In the genomic region with DNA sequence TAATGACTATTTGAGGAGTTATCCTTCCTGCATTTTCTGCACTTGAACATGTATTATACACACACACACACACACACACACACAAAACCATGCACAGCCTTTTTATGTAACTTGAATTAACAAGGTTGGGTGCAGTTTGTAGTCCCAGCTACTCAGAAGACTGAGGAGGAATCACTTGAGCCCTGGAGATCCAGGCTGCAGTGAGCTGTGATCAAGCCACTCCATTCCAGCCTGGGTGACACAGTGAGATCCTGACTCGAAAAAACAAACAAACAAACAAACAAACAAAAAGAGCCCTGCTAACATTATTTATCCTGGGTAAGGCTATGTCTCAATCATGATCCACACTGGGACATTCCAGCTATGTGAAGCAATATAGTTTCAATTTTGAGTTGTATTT, we compare ENCODE assay signal across 1 cellular context.
TF ChIP-seq lines count a peak whose summit lies in the region.

No MANE protein-coding gene starts in this region.

TF ChIP-seq in A549, 52 proteins besides CTCF, POLR2A, EP300 and RAD21 (continued from another document):
- TF ChIP-seq, protein P1, sequence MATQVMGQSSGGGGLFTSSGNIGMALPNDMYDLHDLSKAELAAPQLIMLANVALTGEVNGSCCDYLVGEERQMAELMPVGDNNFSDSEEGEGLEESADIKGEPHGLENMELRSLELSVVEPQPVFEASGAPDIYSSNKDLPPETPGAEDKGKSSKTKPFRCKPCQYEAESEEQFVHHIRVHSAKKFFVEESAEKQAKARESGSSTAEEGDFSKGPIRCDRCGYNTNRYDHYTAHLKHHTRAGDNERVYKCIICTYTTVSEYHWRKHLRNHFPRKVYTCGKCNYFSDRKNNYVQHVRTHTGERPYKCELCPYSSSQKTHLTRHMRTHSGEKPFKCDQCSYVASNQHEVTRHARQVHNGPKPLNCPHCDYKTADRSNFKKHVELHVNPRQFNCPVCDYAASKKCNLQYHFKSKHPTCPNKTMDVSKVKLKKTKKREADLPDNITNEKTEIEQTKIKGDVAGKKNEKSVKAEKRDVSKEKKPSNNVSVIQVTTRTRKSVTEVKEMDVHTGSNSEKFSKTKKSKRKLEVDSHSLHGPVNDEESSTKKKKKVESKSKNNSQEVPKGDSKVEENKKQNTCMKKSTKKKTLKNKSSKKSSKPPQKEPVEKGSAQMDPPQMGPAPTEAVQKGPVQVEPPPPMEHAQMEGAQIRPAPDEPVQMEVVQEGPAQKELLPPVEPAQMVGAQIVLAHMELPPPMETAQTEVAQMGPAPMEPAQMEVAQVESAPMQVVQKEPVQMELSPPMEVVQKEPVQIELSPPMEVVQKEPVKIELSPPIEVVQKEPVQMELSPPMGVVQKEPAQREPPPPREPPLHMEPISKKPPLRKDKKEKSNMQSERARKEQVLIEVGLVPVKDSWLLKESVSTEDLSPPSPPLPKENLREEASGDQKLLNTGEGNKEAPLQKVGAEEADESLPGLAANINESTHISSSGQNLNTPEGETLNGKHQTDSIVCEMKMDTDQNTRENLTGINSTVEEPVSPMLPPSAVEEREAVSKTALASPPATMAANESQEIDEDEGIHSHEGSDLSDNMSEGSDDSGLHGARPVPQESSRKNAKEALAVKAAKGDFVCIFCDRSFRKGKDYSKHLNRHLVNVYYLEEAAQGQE (IDR thresholded peaks at IDR 0.05) = no peak
- TF ChIP-seq KDM5A (IDR thresholded peaks at IDR 0.05) = no peak
